ENCODE assay signal across 1 cellular context in the genomic region with DNA sequence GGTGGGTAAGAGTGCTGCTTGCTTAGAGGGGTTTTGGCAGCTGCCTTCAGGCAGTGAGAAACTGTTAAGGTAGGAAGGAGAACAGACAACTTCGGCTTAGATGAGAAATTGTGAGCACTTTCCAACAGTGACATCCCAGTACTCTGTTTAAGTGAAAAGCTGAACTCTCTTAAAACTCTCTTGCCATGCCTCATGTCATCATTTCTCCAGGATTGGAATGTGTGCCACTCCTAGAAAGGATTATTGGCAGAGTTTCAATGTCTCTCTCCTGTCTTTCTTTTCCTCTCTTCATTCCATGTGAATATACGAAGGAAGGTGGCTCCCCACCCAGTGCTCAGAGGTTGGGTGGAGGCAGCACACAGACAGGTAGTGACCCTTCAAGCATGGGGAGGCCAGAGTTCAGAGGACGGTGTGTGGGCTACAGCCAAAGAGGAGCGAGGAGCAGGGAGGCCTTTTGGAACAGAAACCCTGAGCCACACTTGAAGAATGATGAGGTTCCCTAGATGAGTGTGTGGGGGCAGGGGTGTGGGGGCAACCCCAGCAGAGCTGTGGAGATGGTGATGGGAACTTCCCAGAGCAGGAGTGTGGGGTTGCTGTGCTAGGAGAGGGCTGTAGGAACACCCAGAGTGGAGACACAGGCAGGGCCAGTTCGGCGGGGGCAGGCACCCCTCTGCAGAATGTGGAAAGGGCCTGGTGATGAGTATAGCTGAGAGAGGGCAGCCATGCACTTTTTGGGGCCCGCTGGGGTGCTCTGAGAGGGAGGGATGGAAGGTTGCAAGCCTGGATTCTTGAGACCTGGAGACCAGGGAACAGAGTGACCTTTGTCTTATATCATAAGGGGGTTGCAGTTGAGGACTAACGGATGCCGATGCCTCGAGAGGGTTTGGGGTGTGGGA.
TF ChIP-seq lines count a peak whose summit lies in the region.

No MANE protein-coding gene starts in this region.

TF ChIP-seq in HEK293, 187 proteins besides CTCF, POLR2A, EP300 and RAD21 (continued from another document):
- TF ChIP-seq, protein P1, sequence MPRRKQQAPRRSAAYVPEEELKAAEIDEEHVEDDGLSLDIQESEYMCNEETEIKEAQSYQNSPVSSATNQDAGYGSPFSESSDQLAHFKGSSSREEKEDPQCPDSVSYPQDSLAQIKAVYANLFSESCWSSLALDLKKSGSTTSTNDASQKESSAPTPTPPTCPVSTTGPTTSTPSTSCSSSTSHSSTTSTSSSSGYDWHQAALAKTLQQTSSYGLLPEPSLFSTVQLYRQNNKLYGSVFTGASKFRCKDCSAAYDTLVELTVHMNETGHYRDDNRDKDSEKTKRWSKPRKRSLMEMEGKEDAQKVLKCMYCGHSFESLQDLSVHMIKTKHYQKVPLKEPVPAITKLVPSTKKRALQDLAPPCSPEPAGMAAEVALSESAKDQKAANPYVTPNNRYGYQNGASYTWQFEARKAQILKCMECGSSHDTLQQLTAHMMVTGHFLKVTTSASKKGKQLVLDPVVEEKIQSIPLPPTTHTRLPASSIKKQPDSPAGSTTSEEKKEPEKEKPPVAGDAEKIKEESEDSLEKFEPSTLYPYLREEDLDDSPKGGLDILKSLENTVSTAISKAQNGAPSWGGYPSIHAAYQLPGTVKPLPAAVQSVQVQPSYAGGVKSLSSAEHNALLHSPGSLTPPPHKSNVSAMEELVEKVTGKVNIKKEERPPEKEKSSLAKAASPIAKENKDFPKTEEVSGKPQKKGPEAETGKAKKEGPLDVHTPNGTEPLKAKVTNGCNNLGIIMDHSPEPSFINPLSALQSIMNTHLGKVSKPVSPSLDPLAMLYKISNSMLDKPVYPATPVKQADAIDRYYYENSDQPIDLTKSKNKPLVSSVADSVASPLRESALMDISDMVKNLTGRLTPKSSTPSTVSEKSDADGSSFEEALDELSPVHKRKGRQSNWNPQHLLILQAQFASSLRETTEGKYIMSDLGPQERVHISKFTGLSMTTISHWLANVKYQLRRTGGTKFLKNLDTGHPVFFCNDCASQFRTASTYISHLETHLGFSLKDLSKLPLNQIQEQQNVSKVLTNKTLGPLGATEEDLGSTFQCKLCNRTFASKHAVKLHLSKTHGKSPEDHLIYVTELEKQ (tag by site-specific recombination; IDR thresholded peaks at IDR 0.05; ENCODE audit: borderline replicate concordance) = no peak
- no peak for TF ChIP-seq ZNF600 (tag by site-specific recombination; IDR thresholded peaks at IDR 0.05)
- TF ChIP-seq ZNF302 (tag by site-specific recombination; IDR thresholded peaks at IDR 0.05; ENCODE audit: low read depth) = no peak
- no peak for TF ChIP-seq GLI4 (tag by site-specific recombination; IDR thresholded peaks at IDR 0.05)
TF ChIP-seq in HEK293: peak in this region for 4.
